18 cellular contexts compared by ENCODE assay signal in genomic region chr2:184394642-184395041, GRCh38.
A peak's percentile ranks its signal among the peaks of the same experiment; 100 is the strongest.
DNase-seq lines count a peak whose midpoint lies in the region; ATAC-seq, FAIRE-seq and TF ChIP-seq lines count a peak whose summit lies in the region.
"Had no signal": no experiment of that assay in that cellular context is flagged by ENCODE, and none has a peak within 500 bp of the region (broad histone marks: within the 10 kb centered on the region; RNA-seq: fewer than 3 reads in every experiment).

No MANE protein-coding gene starts in this region.

- H3K9me3 ChIP-seq in astrocyte (ENCODE audit: insufficient read depth, low read depth, low read length): no peaks in the 10 kb centered on the region
- no peaks in the 10 kb centered on the region for H3K9me3 ChIP-seq in hepatocyte (ENCODE audit: low read depth)
- H3K9me3 ChIP-seq: A549, BE2C, HAP-1 had no signal

- H3K4me1 ChIP-seq in astrocyte (ENCODE audit: insufficient read depth, low read length): no peaks in the 10 kb centered on the region
- no peaks in the 10 kb centered on the region for H3K4me1 ChIP-seq in hepatocyte (ENCODE audit: insufficient read depth)
- H3K4me1 ChIP-seq: A549, BE2C had no signal

- TF ChIP-seq CTCF in astrocyte (IDR thresholded peaks at IDR 0.05; ENCODE audit: insufficient read depth, low read depth, low read length) (no peak), epithelial cell of proximal tubule (conservative IDR thresholded peaks at IDR 0.05; ENCODE audit: low read depth, low read length) (no peak), hepatocyte (IDR thresholded peaks at IDR 0.05; ENCODE audit: poor library complexity) (no peak)

- no peak overlapping the region for H3K9ac ChIP-seq in astrocyte (ENCODE audit: low read length)

- no peaks in the 10 kb centered on the region for H3K9me2 ChIP-seq in hepatocyte (replicated peaks; ENCODE audit: insufficient read depth)

- H3K4me3 Mint-ChIP-seq in astrocyte (ENCODE audit: unreplicated experiment): no peak overlapping the region
- H3K4me3 Mint-ChIP-seq: CD4-positive, alpha-beta memory T cell had no signal

- DNase-seq in NCI-H446 treated with DMSO at 0.1 percent for 48 hours (lab: John Stamatoyannopoulos, UW): peak; percentile 41
- DNase-seq in astrocyte (ENCODE audit: low read depth): peak; percentile 0
- DNase-seq in epithelial cell of proximal tubule (ENCODE audit: low read depth): peak; percentile 9
- DNase-seq in renal cortical epithelial cell (ENCODE audit: low read depth): peak; percentile 37
- DNase-seq in hepatocyte (ENCODE audit: low spot score): no peak
- DNase-seq in caudate nucleus (lab: John Stamatoyannopoulos, UW): no peak
- DNase-seq: BE2C; CD4-positive, alpha-beta memory T cell; DND-41; GDM1 had no signal

- H2AFZ ChIP-seq in astrocyte (ENCODE audit: low read depth, low read length): no peak overlapping the region
- H2AFZ ChIP-seq in hepatocyte: no peak overlapping the region

- H3K27me3 Mint-ChIP-seq in astrocyte (ENCODE audit: low read depth, unreplicated experiment): no peaks in the 10 kb centered on the region
- H3K27me3 Mint-ChIP-seq: CD4-positive, alpha-beta memory T cell had no signal

- H3K36me3 ChIP-seq in astrocyte (ENCODE audit: insufficient read depth, low read length): no peaks in the 10 kb centered on the region
- H3K36me3 ChIP-seq in hepatocyte (replicated peaks; ENCODE audit: insufficient read depth, low read depth): no peaks in the 10 kb centered on the region
- H3K36me3 ChIP-seq: BE2C, HAP-1 had no signal

- no peak for FAIRE-seq in astrocyte (lab: Jason Lieb, UNC)
- FAIRE-seq: A549, D721Med, GM19239, H1 had no signal

- H3K4me2 ChIP-seq in astrocyte (ENCODE audit: low read length) (no peak overlapping the region), hepatocyte (no peak overlapping the region)
- H3K4me2 ChIP-seq: A549 had no signal

- H3K27ac ChIP-seq in astrocyte (ENCODE audit: low read depth, low read length) (no peak overlapping the region), hepatocyte (no peak overlapping the region), caudate nucleus (ENCODE audit: low read depth, low read length) (no peak overlapping the region)
- H3K27ac ChIP-seq: A549, C4-2B, HL-60 had no signal

- H4K20me1 ChIP-seq in astrocyte (ENCODE audit: insufficient read depth, low read length) (no peaks in the 10 kb centered on the region), hepatocyte (ENCODE audit: insufficient read depth, poor library complexity, severe bottlenecking) (no peaks in the 10 kb centered on the region)

- H3K27me3 ChIP-seq in astrocyte (ENCODE audit: insufficient read depth, low read length) (no peaks in the 10 kb centered on the region), hepatocyte (no peaks in the 10 kb centered on the region)
- H3K27me3 ChIP-seq: BE2C had no signal

- H3K4me3 ChIP-seq in astrocyte (ENCODE audit: insufficient read depth, low read depth, low read length) (no peak overlapping the region), epithelial cell of proximal tubule (ENCODE audit: low read depth, low read length) (no peak overlapping the region), hepatocyte (no peak overlapping the region)
- H3K4me3 ChIP-seq: A549, HAP-1 had no signal

- H3K27ac Mint-ChIP-seq in astrocyte (ENCODE audit: unreplicated experiment): no peak overlapping the region
- H3K27ac Mint-ChIP-seq: CD4-positive, alpha-beta memory T cell had no signal

- H3K9me3 Mint-ChIP-seq in astrocyte (ENCODE audit: unreplicated experiment): no peaks in the 10 kb centered on the region

- H3K4me1 Mint-ChIP-seq in astrocyte (ENCODE audit: low read depth, unreplicated experiment): no peaks in the 10 kb centered on the region
- H3K4me1 Mint-ChIP-seq: CD4-positive, alpha-beta memory T cell had no signal

- H3K36me3 Mint-ChIP-seq in astrocyte (ENCODE audit: low read depth, unreplicated experiment): no peaks in the 10 kb centered on the region
- H3K36me3 Mint-ChIP-seq: CD4-positive, alpha-beta memory T cell had no signal

- H3K79me2 ChIP-seq in astrocyte (ENCODE audit: insufficient read depth, low read length) (no peaks in the 10 kb centered on the region), hepatocyte (no peaks in the 10 kb centered on the region)

- no peak for ATAC-seq in activated CD4-positive, CD25-positive, alpha-beta regulatory T cell treated with anti-CD3 and anti-CD28 coated beads, Interleukin-2, amount 50 U/mL, for 24 hours
- ATAC-seq: A549 had no signal

Comparison
In these comparisons a context has a peak if more than half of its experiments do, and no peak if none do; other contexts are left out.
1. DNase-seq: peak in NCI-H446 treated with DMSO at 0.1 percent for 48 hours (single experiment), astrocyte (single experiment), epithelial cell of proximal tubule (single experiment) and renal cortical epithelial cell (single experiment); none in hepatocyte (single experiment) and caudate nucleus (0 of 61).